In the genomic region with DNA sequence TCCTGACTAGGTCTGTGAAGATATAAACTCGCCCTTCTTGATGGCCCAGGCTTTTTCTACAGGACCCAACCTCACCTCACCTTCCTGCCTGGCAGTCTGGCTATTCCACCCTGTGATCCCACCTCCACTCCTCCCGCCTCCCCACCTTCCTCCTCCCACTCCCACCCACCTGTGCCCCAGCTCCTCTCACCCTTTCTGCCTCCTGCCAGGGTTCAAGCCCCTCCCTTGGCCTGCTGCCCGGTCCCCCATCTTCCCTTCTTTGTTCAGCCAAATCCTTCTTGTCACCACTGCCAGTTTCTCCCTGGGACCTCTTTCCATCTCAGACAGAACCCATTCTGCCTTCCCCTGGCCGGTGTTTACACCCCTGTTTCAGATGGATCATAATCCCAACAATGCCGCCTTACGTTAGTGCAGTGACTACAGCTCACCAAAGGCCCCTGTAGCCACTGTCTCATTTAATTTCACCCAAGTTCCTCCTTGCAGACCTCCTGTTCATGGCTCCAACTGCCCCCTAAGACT, we compare ENCODE assay signal across 20 cellular contexts.
"Had no signal": no experiment of that assay in that cellular context is flagged by ENCODE, and none has a peak within 500 bp of the region (broad histone marks: within the 10 kb centered on the region; RNA-seq: fewer than 3 reads in every experiment).

No MANE protein-coding gene starts in this region.

- H3K36me3 ChIP-seq: adrenal gland, prostate gland, right lobe of liver, spleen had no signal

- H3K4me3 Mint-ChIP-seq: naive thymus-derived CD4-positive, alpha-beta T cell; stimulated activated naive CD8-positive, alpha-beta T cell treated with anti-CD3 and anti-CD28 coated beads, Interleukin-15, Interleukin-2, amounts not matched to agents 100 ng/mL and 50 ng/mL, for 24 hours had no signal

- H3K9me3 Mint-ChIP-seq: naive thymus-derived CD4-positive, alpha-beta T cell; stimulated activated naive CD8-positive, alpha-beta T cell treated with anti-CD3 and anti-CD28 coated beads, Interleukin-15, Interleukin-2, amounts not matched to agents 100 ng/mL and 50 ng/mL, for 24 hours had no signal

- DNase-seq: activated CD4-positive, alpha-beta T cell treated with anti-CD3 and anti-CD28 coated beads, Interleukin-2, amount 50 U/mL, for 48 hours; activated CD4-positive, CD25-positive, alpha-beta regulatory T cell; activated CD8-positive, alpha-beta memory T cell treated with anti-CD3 and anti-CD28 coated beads, Interleukin-2, amount 50 U/mL, for 4 hours; activated effector memory CD4-positive, alpha-beta T cell treated with Interleukin-2 at 50 U/mL for 16 hours; adrenal gland; body of pancreas; central memory CD4-positive, alpha-beta T cell; effector CD8-positive, alpha-beta T cell; kidney glomerular epithelial cell; midbrain; right lobe of liver; SIG-M5; spleen; stimulated activated CD4-positive, alpha-beta T cell treated with anti-CD3 and anti-CD28 coated beads, Interleukin-1b, Interleukin-23, amount 100 ng/mL, for 48 hours; T-helper 2 cell; testis had no signal

- H3K4me1 ChIP-seq: adrenal gland, body of pancreas, prostate gland, right lobe of liver, testis had no signal

- H3K4me3 ChIP-seq: adrenal gland, body of pancreas, coronary artery, prostate gland, right lobe of liver, spleen, testis had no signal

- H3K27ac Mint-ChIP-seq: stimulated activated naive CD8-positive, alpha-beta T cell treated with anti-CD3 and anti-CD28 coated beads, Interleukin-15, Interleukin-2, amounts not matched to agents 100 ng/mL and 50 ng/mL, for 24 hours had no signal

- ATAC-seq: body of pancreas; naive thymus-derived CD4-positive, alpha-beta T cell; right lobe of liver had no signal

- H3K27me3 ChIP-seq: adrenal gland, body of pancreas, right lobe of liver, spleen, testis had no signal

- H3K9me3 ChIP-seq: adrenal gland, body of pancreas, prostate gland, right lobe of liver, spleen, testis had no signal

- H3K27me3 Mint-ChIP-seq: naive thymus-derived CD4-positive, alpha-beta T cell; stimulated activated naive CD8-positive, alpha-beta T cell treated with anti-CD3 and anti-CD28 coated beads, Interleukin-15, Interleukin-2, amounts not matched to agents 100 ng/mL and 50 ng/mL, for 24 hours had no signal

- H3K27ac ChIP-seq: adrenal gland, body of pancreas, coronary artery, prostate gland, right lobe of liver, spleen, testis had no signal
